In genomic region chr17:64109400-64109799, GRCh38 we compare ENCODE assay signal across 19 cellular contexts. TPM values are rescaled to one million over a fixed set of nuclear protein-coding genes. Genes with fewer than 3 reads are reported as not detected.
DNase-seq lines count a peak whose midpoint lies in the region; ATAC-seq, FAIRE-seq and TF ChIP-seq lines count a peak whose summit lies in the region.
"Had no signal": no experiment of that assay in that cellular context is flagged by ENCODE, and none has a peak within 500 bp of the region (broad histone marks: within the 10 kb centered on the region; RNA-seq: fewer than 3 reads in every experiment).

No MANE protein-coding gene starts in this region.

- H4K20me1 ChIP-seq in HepG2 (ENCODE audit: insufficient read depth, low read length) = no peaks in the 10 kb centered on the region

- no peak overlapping the region for H3K4me3 ChIP-seq in liver (ENCODE audit: low read depth in 1 of 3, low read length in 3 of 3)
- H3K4me3 ChIP-seq in HepG2 (replicated peaks in 1 of 3; ENCODE audit: insufficient read depth in 1 of 3, low read depth in 2 of 3, low read length in 3 of 3) = no peak overlapping the region
- no peak overlapping the region for H3K4me3 ChIP-seq in WERI-Rb-1 (ENCODE audit: low read depth, low read length)
- H3K4me3 ChIP-seq in foreskin fibroblast (ENCODE audit: low read depth in 1 of 2, low read length in 2 of 2) = no peak overlapping the region
- H3K4me3 ChIP-seq: mucosa of descending colon, thoracic aorta had no signal

- CTCF ChIA-PET in HepG2 (lab: Yijun Ruan, JAX; ENCODE audit: low intra/inter-chr PET ratio, low total read pairs) = no interaction called here

- H3K36me3 ChIP-seq in liver (ENCODE audit: control insufficient read depth in 4 of 4, insufficient read depth in 3 of 4, low read depth in 1 of 4, low read length in 3 of 4) (peaks cover 0 to 3% (median 0%) of the 10 kb centered on the region in 4 donors), HepG2 (replicated peaks in 1 of 2; ENCODE audit: control insufficient read depth in 1 of 2, insufficient read depth in 2 of 2, low read length in 2 of 2) (no peaks in the 10 kb centered on the region; a peak in 1 of 5 replicates), WERI-Rb-1 (no peaks in the 10 kb centered on the region)
- H3K36me3 ChIP-seq: thoracic aorta had no signal

- H3K4me1 ChIP-seq in liver (ENCODE audit: control insufficient read depth in 4 of 4, insufficient read depth in 4 of 4, low read length in 3 of 4) = peaks cover 11 to 57% (median 47%) of the 10 kb centered on the region in 4 donors
- peaks cover 45% of the 10 kb centered on the region for H3K4me1 ChIP-seq in HepG2 (ENCODE audit: insufficient read depth, low read length)

- H3K27ac ChIP-seq in liver (ENCODE audit: low read depth in 1 of 2, low read length in 2 of 2) = peak overlapping the region; percentile 1 to 7
- no peak overlapping the region for H3K27ac ChIP-seq in HepG2 (ENCODE audit: extremely low read length, insufficient read depth, low read length)
- no peak overlapping the region for H3K27ac ChIP-seq in WERI-Rb-1
- H3K27ac ChIP-seq: thoracic aorta had no signal

- no peak for TF ChIP-seq POLR2A in HepG2 (IDR thresholded peaks at IDR 0.05; ENCODE audit: insufficient read depth in 1 of 2, low read depth in 2 of 2, low read length in 2 of 2)

- H2AFZ ChIP-seq in HepG2 (ENCODE audit: low read length) = no peak overlapping the region

- in situ Hi-C loops in HepG2 (cut with HindIII; ENCODE audit: extremely low pct_ligation_motif_present, low pct_unique_long_range_greater_than_20kb) = no loop called here

- TF ChIP-seq EP300 in HepG2 (IDR thresholded peaks at IDR 0.05; ENCODE audit: low read depth in 2 of 2, low read length in 2 of 2) (no peak), HepG2 (CRISPR knock-in tag; IDR thresholded peaks at IDR 0.05; ENCODE audit: borderline replicate concordance) (no peak)

- H3K27me3 ChIP-seq in liver (ENCODE audit: control insufficient read depth in 4 of 4, insufficient read depth in 4 of 4, low read length in 3 of 4) (no peaks in the 10 kb centered on the region), HepG2 (ENCODE audit: control insufficient read depth in 1 of 2, insufficient read depth in 2 of 2, low read length in 2 of 2) (no peaks in the 10 kb centered on the region), WERI-Rb-1 (ENCODE audit: insufficient read depth, low read depth, severe bottlenecking) (no peaks in the 10 kb centered on the region)

- no peak for ATAC-seq in HepG2
- no peak for ATAC-seq in GM21576 (IDR thresholded peaks at IDR 0.05; ENCODE audit: unreplicated experiment)
- ATAC-seq: left lobe of liver, mucosa of descending colon had no signal

- H3K4me2 ChIP-seq in HepG2 (ENCODE audit: low read depth, low read length) = no peak overlapping the region

- no peak for TF ChIP-seq CTCF in liver (IDR thresholded peaks at IDR 0.05; ENCODE audit: low read depth, low read length, missing input control)
- no peak for TF ChIP-seq CTCF in HepG2 (CRISPR knock-in tag; IDR thresholded peaks at IDR 0.05)
- no peak for TF ChIP-seq CTCF in WERI-Rb-1 (IDR thresholded peaks at IDR 0.05; ENCODE audit: low read depth, low read length)
- TF ChIP-seq CTCF in foreskin fibroblast (IDR thresholded peaks at IDR 0.05; ENCODE audit: low read depth, low read length) = no peak

- no peak for DNase-seq in HepG2 (ENCODE audit: low spot score)
- DNase-seq in WERI-Rb-1 = peak; percentile 50
- DNase-seq in mesenteric fat pad (ENCODE audit: low spot score) = peak; percentile 43
- DNase-seq in foreskin fibroblast = no peak
- no peak for DNase-seq in islet precursor cell
- no peak for DNase-seq in NCI-H510A treated with DMSO at 0.1 percent for 48 hours (lab: John Stamatoyannopoulos, UW)
- DNase-seq: activated CD4-positive, CD25-positive, alpha-beta regulatory T cell; activated naive CD4-positive, alpha-beta T cell treated with Interleukin-2 at 50 U/mL for 16 hours; aorta; cerebellar nuclear complex; effector CD8-positive, alpha-beta T cell; mucosa of descending colon; NCI-H1417; nucleus accumbens; SHP77 had no signal

- no peaks in the 10 kb centered on the region for H3K9me3 ChIP-seq in liver (ENCODE audit: control insufficient read depth in 4 of 4, low read length in 3 of 4)
- H3K9me3 ChIP-seq in HepG2 (ENCODE audit: low read length) = no peaks in the 10 kb centered on the region
- no peaks in the 10 kb centered on the region for H3K9me3 ChIP-seq in WERI-Rb-1 (ENCODE audit: severe bottlenecking)
- H3K9me3 ChIP-seq: mucosa of descending colon, thoracic aorta had no signal

- POLR2A ChIA-PET in HepG2 (lab: Yijun Ruan, JAX) = no interaction called here

- no peak overlapping the region for H3K9ac ChIP-seq in liver (ENCODE audit: low read depth in 1 of 2, low read length in 2 of 2)
- H3K9ac ChIP-seq in HepG2 (ENCODE audit: insufficient read depth, low read depth, low read length) = no peak overlapping the region

- intact Hi-C loops in HepG2 (cut with micrococcal nuclease; ENCODE audit: unreplicated experiment) = no loop called here

- no TSS peak for BruUV-seq in HepG2 (replicated peaks; lab: Mats Ljungman, UMichigan)

- 94% methylated on average over 5 of the region's 5 CpGs for WGBS in liver
- 95% methylated on average over 5 of the region's 5 CpGs for WGBS in HepG2 (ENCODE audit: low lambda C conversion rate)

- no peak for FAIRE-seq in HepG2 (lab: Jason Lieb, UNC)

- TF ChIP-seq RAD21 in liver (IDR thresholded peaks at IDR 0.05) (no peak), HepG2 (CRISPR knock-in tag; IDR thresholded peaks at IDR 0.05) (no peak)

- peaks cover 22% of the 10 kb centered on the region for H3K79me2 ChIP-seq in HepG2 (ENCODE audit: insufficient read depth, low read length)

TF ChIP-seq in liver, 16 proteins besides CTCF, POLR2A, EP300 and RAD21 (continues in another document):
- TF ChIP-seq GABPA (IDR thresholded peaks at IDR 0.05 in 1 of 2, conservative IDR thresholded peaks at IDR 0.05 in 1 of 2) (no peak), YY1 (IDR thresholded peaks at IDR 0.05) (no peak), RXRA (IDR thresholded peaks at IDR 0.05) (no peak), HNF4G (IDR thresholded peaks at IDR 0.05) (no peak)
- TF ChIP-seq, protein P1, sequence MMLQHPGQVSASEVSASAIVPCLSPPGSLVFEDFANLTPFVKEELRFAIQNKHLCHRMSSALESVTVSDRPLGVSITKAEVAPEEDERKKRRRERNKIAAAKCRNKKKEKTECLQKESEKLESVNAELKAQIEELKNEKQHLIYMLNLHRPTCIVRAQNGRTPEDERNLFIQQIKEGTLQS (IDR thresholded peaks at IDR 0.05) = no peak

TF ChIP-seq in HepG2, 621 proteins besides CTCF, POLR2A, EP300 and RAD21:
- TF ChIP-seq FOSL1 (CRISPR knock-in tag; IDR thresholded peaks at IDR 0.05; ENCODE audit: borderline replicate concordance) = no peak
- TF ChIP-seq PLSCR1 (CRISPR knock-in tag; IDR thresholded peaks at IDR 0.05; ENCODE audit: borderline replicate concordance) = no peak
- TF ChIP-seq ZNF124 (CRISPR knock-in tag; IDR thresholded peaks at IDR 0.05) = no peak
- TF ChIP-seq ZNF121 (CRISPR knock-in tag; IDR thresholded peaks at IDR 0.05) = no peak

RNA-seq across cellular contexts. Expression of gene ERN1, which starts 20.5 kb away (rescaled TPM):
- total RNA-seq in liver (10 to 100 TPM in 1 of 2 donors, 1 to 10 TPM in 1; 7.5 to 35.1 TPM), HepG2 (2016; rRNA removed; fragmentation: Illumina TruSeq; extraction: Trizol) (4.1 and 6.0 TPM in 2 replicates), mesenteric fat pad (27.1 TPM)
- polyA plus RNA-seq in liver (10 to 100 TPM in 1 of 2 donors, 1 to 10 TPM in 1; 6.3 to 22.3 TPM), HepG2 (2011; rRNA removed) (12.7 and 15.7 TPM in 2 replicates)
- total RNA-seq in HepG2 (2016; cell fraction: cytosol; rRNA removed; fragmentation: Illumina TruSeq; extraction: Trizol; ENCODE audit: low read depth) = 3.0 and 3.8 TPM in 2 replicates
- total RNA-seq in HepG2 (2016; cell fraction: insoluble cytoplasmic fraction; rRNA removed; fragmentation: Illumina TruSeq; extraction: Trizol) = 3.2 and 7.0 TPM in 2 replicates
- 4.2 and 4.8 TPM in 2 replicates for total RNA-seq in HepG2 (2016; cell fraction: membrane; rRNA removed; fragmentation: Illumina TruSeq; extraction: Trizol)
- 10.8 and 12.6 TPM in 2 replicates for total RNA-seq in HepG2 (2016; cell fraction: nucleus; rRNA removed; fragmentation: Illumina TruSeq; extraction: Trizol)
- polyA plus RNA-seq in HepG2 (2011; cell fraction: cytosol; rRNA removed) = 9.1 and 10.3 TPM in 2 replicates
- polyA plus RNA-seq in HepG2 (2011; cell fraction: nucleus; rRNA removed) = 32.7 and 33.0 TPM in 2 replicates
- polyA plus RNA-seq in HepG2 (2012) = 20.8 and 22.2 TPM in 2 replicates
- polyA plus RNA-seq in HepG2 (2016; cell fraction: cytosol; fragmentation: Illumina TruSeq; extraction: Trizol; ENCODE audit: low read depth) = 2.9 and 3.1 TPM in 2 replicates
- 3.3 and 3.6 TPM in 2 replicates for polyA plus RNA-seq in HepG2 (2016; cell fraction: insoluble cytoplasmic fraction; fragmentation: Illumina TruSeq; extraction: Trizol; ENCODE audit: low read depth)
- polyA plus RNA-seq in HepG2 (2016; cell fraction: membrane; fragmentation: Illumina TruSeq; extraction: Trizol; ENCODE audit: low read depth) = 3.4 and 3.6 TPM in 2 replicates
- 11.5 and 12.4 TPM in 2 replicates for polyA plus RNA-seq in HepG2 (2016; cell fraction: nucleus; fragmentation: Illumina TruSeq; extraction: Trizol; ENCODE audit: insufficient read depth, low read depth)
- 10.5 and 30.9 TPM in 2 replicates for polyA minus RNA-seq in HepG2 (2011; rRNA and poly(A)+ RNA removed; ENCODE audit: low replicate concordance)
- 13.3 and 18.1 TPM in 2 replicates for polyA minus RNA-seq in HepG2 (2011; cell fraction: cytosol; rRNA and poly(A)+ RNA removed)
- 48.8 and 61.2 TPM in 2 replicates for polyA minus RNA-seq in HepG2 (2011; cell fraction: nucleus; rRNA and poly(A)+ RNA removed)

Comparison
In these comparisons a context has a peak if more than half of its experiments do, and no peak if none do; other contexts are left out.
1. H3K27ac ChIP-seq: peak in liver (2 of 2); none in HepG2 (single experiment) and WERI-Rb-1 (single experiment).
2. DNase-seq: peak in WERI-Rb-1 (single experiment) and mesenteric fat pad (single experiment); none in HepG2 (single experiment), foreskin fibroblast (0 of 2), islet precursor cell (single experiment) and NCI-H510A treated with DMSO at 0.1 percent for 48 hours (single experiment).